In the genomic region with DNA sequence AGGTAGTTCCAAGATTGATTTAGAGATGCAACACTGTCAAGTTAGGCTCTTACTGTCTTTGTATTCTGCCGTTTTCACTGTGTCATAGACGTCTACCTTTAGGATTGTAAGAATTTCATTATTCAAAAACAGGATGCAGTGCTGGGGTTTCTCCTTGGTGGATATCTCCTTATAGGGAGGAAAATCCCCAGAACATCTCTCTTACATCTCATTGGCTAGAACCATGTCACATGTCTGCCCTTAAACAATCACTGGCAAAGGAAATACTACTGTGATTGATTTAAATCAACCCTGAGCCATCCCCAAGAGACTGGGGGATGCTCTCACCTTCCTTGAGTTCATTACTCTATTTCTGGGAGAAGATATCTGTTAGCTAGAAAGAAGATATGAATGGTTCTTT, we compare ENCODE assay signal across 19 cellular contexts. TPM values are rescaled to one million over a fixed set of nuclear protein-coding genes. Genes with fewer than 3 reads are reported as not detected.
"Had no signal": no experiment of that assay in that cellular context is flagged by ENCODE, and none has a peak within 500 bp of the region (broad histone marks: within the 10 kb centered on the region; RNA-seq: fewer than 3 reads in every experiment).

No MANE protein-coding gene starts in this region.

- H3K36me3 ChIP-seq: sigmoid colon, thoracic aorta, transverse colon had no signal

- H3K4me3 ChIP-seq: heart left ventricle, sigmoid colon, skin epidermis, thoracic aorta, transverse colon had no signal

- H3K27ac ChIP-seq: heart left ventricle, sigmoid colon, skin epidermis, thoracic aorta, transverse colon had no signal

- DNase-seq: effector memory CD8-positive, alpha-beta T cell; foreskin melanocyte; heart left ventricle; hippocampal formation; islet precursor cell; mammary epithelial cell; naive thymus-derived CD4-positive, alpha-beta T cell; nephron progenitor cell; posterior cingulate gyrus; sigmoid colon; stimulated activated CD4-positive, alpha-beta T cell treated with anti-CD3 and anti-CD28 coated beads, Interleukin-2, amount 100 ng/mL, for 24 hours; stimulated activated CD4-positive, alpha-beta T cell treated with anti-CD3 and anti-CD28 coated beads, Interleukin-4, amount 100 ng/mL, for 4 hours; stimulated activated naive B cell treated with anti-CD40 and anti-IgM and Interleukin-4, amounts not matched to agents 10 μg/mL and 1 μg/mL and 100 μg/mL, for 72 hours; stimulated activated naive CD8-positive, alpha-beta T cell treated with anti-CD3 and anti-CD28 coated beads, Interleukin-15, amount 100 ng/mL, for 72 hours; transverse colon had no signal

- H3K9me3 Mint-ChIP-seq: dendritic cell treated with granulocyte-macrophage colony-stimulating factor and Interleukin-4, amounts not matched to agents 40 ng/mL and 50 ng/mL, for 4 days; effector memory CD8-positive, alpha-beta T cell; nephron progenitor cell; stimulated activated naive B cell treated with anti-CD40 and anti-IgM and Interleukin-4, amounts not matched to agents 10 μg/mL and 1 μg/mL and 100 μg/mL, for 72 hours; stimulated activated naive CD8-positive, alpha-beta T cell treated with anti-CD3 and anti-CD28 coated beads, Interleukin-15, amount 100 ng/mL, for 72 hours had no signal

- H3K9me3 ChIP-seq: heart left ventricle, sigmoid colon, thoracic aorta, transverse colon had no signal

- ATAC-seq: effector memory CD8-positive, alpha-beta T cell; heart left ventricle; left lobe of liver; naive thymus-derived CD4-positive, alpha-beta T cell; stimulated activated naive B cell treated with anti-CD40 and anti-IgM and Interleukin-4, amounts not matched to agents 10 μg/mL and 1 μg/mL and 100 μg/mL, for 72 hours; stimulated activated naive CD8-positive, alpha-beta T cell treated with anti-CD3 and anti-CD28 coated beads, Interleukin-15, amount 100 ng/mL, for 72 hours had no signal

- H3K4me3 Mint-ChIP-seq: dendritic cell treated with granulocyte-macrophage colony-stimulating factor and Interleukin-4, amounts not matched to agents 40 ng/mL and 50 ng/mL, for 4 days; effector memory CD8-positive, alpha-beta T cell; naive thymus-derived CD4-positive, alpha-beta T cell; nephron progenitor cell; stimulated activated naive B cell treated with anti-CD40 and anti-IgM and Interleukin-4, amounts not matched to agents 10 μg/mL and 1 μg/mL and 100 μg/mL, for 72 hours; stimulated activated naive CD8-positive, alpha-beta T cell treated with anti-CD3 and anti-CD28 coated beads, Interleukin-15, amount 100 ng/mL, for 72 hours had no signal

- H3K27me3 Mint-ChIP-seq: dendritic cell treated with granulocyte-macrophage colony-stimulating factor and Interleukin-4, amounts not matched to agents 40 ng/mL and 50 ng/mL, for 4 days; effector memory CD8-positive, alpha-beta T cell; naive thymus-derived CD4-positive, alpha-beta T cell; stimulated activated naive B cell treated with anti-CD40 and anti-IgM and Interleukin-4, amounts not matched to agents 10 μg/mL and 1 μg/mL and 100 μg/mL, for 72 hours; stimulated activated naive CD8-positive, alpha-beta T cell treated with anti-CD3 and anti-CD28 coated beads, Interleukin-15, amount 100 ng/mL, for 72 hours had no signal

- H3K27ac Mint-ChIP-seq: dendritic cell treated with granulocyte-macrophage colony-stimulating factor and Interleukin-4, amounts not matched to agents 40 ng/mL and 50 ng/mL, for 4 days; nephron progenitor cell; stimulated activated naive B cell treated with anti-CD40 and anti-IgM and Interleukin-4, amounts not matched to agents 10 μg/mL and 1 μg/mL and 100 μg/mL, for 72 hours had no signal

- H3K27me3 ChIP-seq: heart left ventricle, sigmoid colon, transverse colon had no signal

RNA-seq across cellular contexts. Expression of a gene that starts 56.0 kb away (rescaled TPM):
- polyA plus RNA-seq: mammary epithelial cell had no signal
